In genomic region chr19:43464089-43464775, GRCh38 we compare ENCODE assay signal across 8 cellular contexts. TPM values are rescaled to one million over a fixed set of nuclear protein-coding genes. Genes with fewer than 3 reads are reported as not detected.
DNase-seq lines count a peak whose midpoint lies in the region; TF ChIP-seq lines count a peak whose summit lies in the region.

No MANE protein-coding gene starts in this region.

- peak; percentile 80 for DNase-seq in GM10266 (ENCODE audit: extremely low spot score)
- peak; percentile 93 for DNase-seq in H7
- DNase-seq in NCI-H2227 treated with DMSO at 0.1 percent for 48 hours (lab: John Stamatoyannopoulos, UW), result peak; percentile 65
- peak; percentile 27 to 87 for DNase-seq in ascending aorta (ENCODE audit: low spot score in 2 of 2)
- DNase-seq in stimulated activated CD4-positive, alpha-beta T cell treated with anti-CD3 and anti-CD28 coated beads, Interleukin-1b, Interleukin-23, amount 100 ng/mL, for 1 hour (ENCODE audit: low read depth in 2 of 2), result peak; percentile 48 to 67
- no peak for DNase-seq in SHP77 treated with DMSO at 0.1 percent for 48 hours (lab: John Stamatoyannopoulos, UW)
- DNase-seq in SIG-M5 treated with dmso at 0.1 percent for 504 hours (lab: John Stamatoyannopoulos, UW; ENCODE audit: unreplicated experiment), result no peak

- H3K4me3 ChIP-seq in H7 (ENCODE audit: insufficient read depth, low read depth, low read length), result peak overlapping the region; percentile 79
- H3K4me3 ChIP-seq in ascending aorta, result peak overlapping the region; percentile 58 to 69
- H3K4me3 ChIP-seq in iPS-18c (ENCODE audit: insufficient read depth, low read depth, low read length), result peak overlapping the region; percentile 93

- intact Hi-C loops in ascending aorta (cut with DNase I), result no loop called here

- no peaks in the 10 kb centered on the region for H3K36me3 ChIP-seq in H7 (replicated peaks; ENCODE audit: control insufficient read depth, insufficient read depth, low read length)
- no peaks in the 10 kb centered on the region for H3K36me3 ChIP-seq in ascending aorta

- peak overlapping the region; percentile 73 to 88 for H3K27ac ChIP-seq in ascending aorta

- H3K9me3 ChIP-seq in ascending aorta (no peaks in the 10 kb centered on the region), iPS-18c (ENCODE audit: control insufficient read depth, insufficient read depth, low read length) (no peaks in the 10 kb centered on the region)

- TF ChIP-seq CTCF in GM10266 (IDR thresholded peaks at IDR 0.05; ENCODE audit: control insufficient read depth, insufficient read depth, low read depth, missing control alignments) (no peak), ascending aorta (IDR thresholded peaks at IDR 0.05) (no peak)

- H3K27me3 ChIP-seq in H7 (ENCODE audit: control insufficient read depth, insufficient read depth, low read length), result peaks cover 41% of the 10 kb centered on the region
- H3K27me3 ChIP-seq in ascending aorta, result no peaks in the 10 kb centered on the region

- peaks cover 0 to 8% of the 10 kb centered on the region in 2 donors for H3K4me1 ChIP-seq in ascending aorta

RNA-seq across cellular contexts. Expression of gene LYPD3, which starts 1.2 kb away (rescaled TPM):
- total RNA-seq in H7 (2014; rRNA removed; shearing (Covaris generic)), result 0.11 TPM in 1 of 2 replicates, not detected in the other
- total RNA-seq in ascending aorta, result not detected

RNA-seq across cellular contexts. Expression of gene PHLDB3, which starts 40.3 kb away (rescaled TPM):
- total RNA-seq in H7 (2014; rRNA removed; shearing (Covaris generic)), result 3.5 and 7.9 TPM in 2 replicates
- total RNA-seq in ascending aorta, result 1.8 TPM

RNA-seq across cellular contexts. Expression of gene TEX101, which starts 49.5 kb away (rescaled TPM):
- total RNA-seq in H7 (2014; rRNA removed; shearing (Covaris generic)), result not detected in 2 replicates
- total RNA-seq in ascending aorta, result not detected

Comparison
In these comparisons a context has a peak if more than half of its experiments do, and no peak if none do; other contexts are left out.
1. DNase-seq: peak in GM10266 (single experiment), H7 (single experiment), NCI-H2227 treated with DMSO at 0.1 percent for 48 hours (single experiment), ascending aorta (2 of 2) and stimulated activated CD4-positive, alpha-beta T cell treated with anti-CD3 and anti-CD28 coated beads, Interleukin-1b, Interleukin-23, amount 100 ng/mL, for 1 hour (2 of 2); none in SHP77 treated with DMSO at 0.1 percent for 48 hours (single experiment) and SIG-M5 treated with dmso at 0.1 percent for 504 hours (single experiment).
2. Peak in every context shown above with its lines, with median percentiles within 50 percentile points of each other: H3K4me3 ChIP-seq.